In the genomic region with DNA sequence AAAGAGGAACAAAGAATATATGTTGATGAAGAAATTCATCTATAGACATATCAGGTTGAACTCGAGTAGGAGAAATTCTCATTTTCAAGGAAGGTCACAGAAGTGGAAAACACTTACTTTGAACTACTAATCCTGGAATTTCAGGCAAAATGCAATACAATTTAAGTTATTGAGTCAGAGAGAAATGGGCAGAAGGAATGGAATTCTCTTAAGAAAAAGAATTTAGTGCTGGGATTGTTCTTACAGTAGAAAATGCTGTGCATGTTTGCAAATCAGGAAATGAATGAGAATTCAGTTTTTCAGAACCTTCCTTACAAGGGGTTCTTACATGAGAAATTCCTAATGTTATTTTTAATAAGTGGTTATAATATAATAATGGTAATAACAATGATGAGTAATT, we compare ENCODE assay signal across 18 cellular contexts.
A peak's percentile ranks its signal among the peaks of the same experiment; 100 is the strongest.
DNase-seq lines count a peak whose midpoint lies in the region; ATAC-seq and TF ChIP-seq lines count a peak whose summit lies in the region.
"Had no signal": no experiment of that assay in that cellular context is flagged by ENCODE, and none has a peak within 500 bp of the region (broad histone marks: within the 10 kb centered on the region; RNA-seq: fewer than 3 reads in every experiment).

No MANE protein-coding gene starts in this region.

- H3K27me3 ChIP-seq in esophagus muscularis mucosa, result no peaks in the 10 kb centered on the region
- H3K27me3 ChIP-seq: BE2C had no signal

- no peak for TF ChIP-seq CTCF in esophagus muscularis mucosa (IDR thresholded peaks at IDR 0.05)
- no peak for TF ChIP-seq CTCF in glutamatergic neuron (IDR thresholded peaks at IDR 0.05; ENCODE audit: partially characterized antibody, unreplicated experiment)

- no peak overlapping the region for H3K4me3 ChIP-seq in esophagus muscularis mucosa

- no peak for TF ChIP-seq POLR2A in esophagus muscularis mucosa (IDR thresholded peaks at IDR 0.05; ENCODE audit: low read depth)

- no peak for TF ChIP-seq EP300 in esophagus muscularis mucosa (IDR thresholded peaks at IDR 0.05)

- no peaks in the 10 kb centered on the region for H3K4me1 Mint-ChIP-seq in glutamatergic neuron (ENCODE audit: low read depth, unreplicated experiment)
- H3K4me1 Mint-ChIP-seq in effector memory CD8-positive, alpha-beta T cell (ENCODE audit: low read depth in 2 of 2), result peaks cover 0 to 1% of the 10 kb centered on the region in 2 donors

- ATAC-seq in SK-N-SH treated with all-trans-retinoic acid at 6 μM for 48 hours, result 0 out of 3 replicates have a peak, but pooled peaks have one; percentile 14
- ATAC-seq in effector memory CD8-positive, alpha-beta T cell (replicated peaks), result no peak

- H3K27ac Mint-ChIP-seq in glutamatergic neuron (ENCODE audit: unreplicated experiment), result no peak overlapping the region
- no peak overlapping the region for H3K27ac Mint-ChIP-seq in effector memory CD8-positive, alpha-beta T cell
- H3K27ac Mint-ChIP-seq: CD4-positive, alpha-beta memory T cell; H9 had no signal

- H3K4me1 ChIP-seq in esophagus muscularis mucosa, result peaks cover 7 to 29% (median 22%) of the 10 kb centered on the region in 4 donors
- H3K4me1 ChIP-seq: BE2C had no signal

- DNase-seq in EH (ENCODE audit: low read depth), result peak; percentile 57
- DNase-seq in dedifferentiated amniotic fluid mesenchymal stem cell (ENCODE audit: extremely low spot score), result peak; percentile 54
- DNase-seq in renal cortical epithelial cell (ENCODE audit: low read depth), result peak; percentile 5
- DNase-seq in esophagus muscularis mucosa (ENCODE audit: extremely low spot score), result no peak
- no peak for DNase-seq in glutamatergic neuron
- DNase-seq in SKM-1 treated with dmso at 0.1 percent for 144 hours (lab: John Stamatoyannopoulos, UW; ENCODE audit: unreplicated experiment), result no peak
- DNase-seq in effector memory CD8-positive, alpha-beta T cell, result no peak
- DNase-seq: ACHN; BE2C; CD4-positive, alpha-beta memory T cell; H9; NCI-H1417 treated with DMSO at 0.1 percent for 48 hours; NCI-H2029; NCI-H2171; NCI-H446; NK-92 treated with Interleukin-12 subunit alpha and Interleukin-12 subunit beta, amount 100 ng/mL, for 24 hours had no signal

- H3K4me3 Mint-ChIP-seq in glutamatergic neuron (ENCODE audit: unreplicated experiment), result no peak overlapping the region
- H3K4me3 Mint-ChIP-seq in effector memory CD8-positive, alpha-beta T cell, result no peak overlapping the region
- H3K4me3 Mint-ChIP-seq: CD4-positive, alpha-beta memory T cell; H9 had no signal

- WGBS in esophagus muscularis mucosa, result 73% methylated on average over 1 of the region's 1 CpG

- H3K27me3 Mint-ChIP-seq in glutamatergic neuron (ENCODE audit: unreplicated experiment), result no peaks in the 10 kb centered on the region
- no peaks in the 10 kb centered on the region for H3K27me3 Mint-ChIP-seq in effector memory CD8-positive, alpha-beta T cell
- H3K27me3 Mint-ChIP-seq: CD4-positive, alpha-beta memory T cell had no signal

- no peak overlapping the region for H3K27ac ChIP-seq in esophagus muscularis mucosa (replicated peaks in 1 of 4)
- H3K27ac ChIP-seq: HL-60 had no signal

- intact Hi-C loops in esophagus muscularis mucosa (cut with DNase I), result no loop called here

- no peaks in the 10 kb centered on the region for H3K36me3 Mint-ChIP-seq in glutamatergic neuron (ENCODE audit: unreplicated experiment)
- H3K36me3 Mint-ChIP-seq in effector memory CD8-positive, alpha-beta T cell (ENCODE audit: insufficient read depth), result no peaks in the 10 kb centered on the region
- H3K36me3 Mint-ChIP-seq: CD4-positive, alpha-beta memory T cell had no signal

- no peaks in the 10 kb centered on the region for H3K9me3 Mint-ChIP-seq in glutamatergic neuron (ENCODE audit: unreplicated experiment)
- no peaks in the 10 kb centered on the region for H3K9me3 Mint-ChIP-seq in effector memory CD8-positive, alpha-beta T cell
- H3K9me3 Mint-ChIP-seq: CD4-positive, alpha-beta memory T cell; H9 had no signal

- no peaks in the 10 kb centered on the region for H3K36me3 ChIP-seq in esophagus muscularis mucosa
- H3K36me3 ChIP-seq: BE2C had no signal

- H3K9me3 ChIP-seq in esophagus muscularis mucosa, result no peaks in the 10 kb centered on the region
- H3K9me3 ChIP-seq: BE2C had no signal

TF ChIP-seq in SK-N-SH treated with all-trans-retinoic acid at 6 μM for 48 hours, 23 proteins besides CTCF, POLR2A, EP300 and RAD21 (continues in another document):
- TF ChIP-seq, protein P1, sequence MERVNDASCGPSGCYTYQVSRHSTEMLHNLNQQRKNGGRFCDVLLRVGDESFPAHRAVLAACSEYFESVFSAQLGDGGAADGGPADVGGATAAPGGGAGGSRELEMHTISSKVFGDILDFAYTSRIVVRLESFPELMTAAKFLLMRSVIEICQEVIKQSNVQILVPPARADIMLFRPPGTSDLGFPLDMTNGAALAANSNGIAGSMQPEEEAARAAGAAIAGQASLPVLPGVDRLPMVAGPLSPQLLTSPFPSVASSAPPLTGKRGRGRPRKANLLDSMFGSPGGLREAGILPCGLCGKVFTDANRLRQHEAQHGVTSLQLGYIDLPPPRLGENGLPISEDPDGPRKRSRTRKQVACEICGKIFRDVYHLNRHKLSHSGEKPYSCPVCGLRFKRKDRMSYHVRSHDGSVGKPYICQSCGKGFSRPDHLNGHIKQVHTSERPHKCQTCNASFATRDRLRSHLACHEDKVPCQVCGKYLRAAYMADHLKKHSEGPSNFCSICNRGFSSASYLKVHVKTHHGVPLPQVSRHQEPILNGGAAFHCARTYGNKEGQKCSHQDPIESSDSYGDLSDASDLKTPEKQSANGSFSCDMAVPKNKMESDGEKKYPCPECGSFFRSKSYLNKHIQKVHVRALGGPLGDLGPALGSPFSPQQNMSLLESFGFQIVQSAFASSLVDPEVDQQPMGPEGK (CRISPR knock-in tag; IDR thresholded peaks at IDR 0.05; ENCODE audit: borderline replicate concordance), result no peak
- TF ChIP-seq ZNF70 (CRISPR knock-in tag; IDR thresholded peaks at IDR 0.05) (no peak), TCF4 (CRISPR knock-in tag; IDR thresholded peaks at IDR 0.05; ENCODE audit: borderline replicate concordance) (no peak), ZC3H10 (CRISPR knock-in tag; IDR thresholded peaks at IDR 0.05) (no peak), RARB (CRISPR knock-in tag; IDR thresholded peaks at IDR 0.05) (no peak), BACH2 (CRISPR knock-in tag; IDR thresholded peaks at IDR 0.05; ENCODE audit: borderline replicate concordance) (no peak), ZFP3 (CRISPR knock-in tag; IDR thresholded peaks at IDR 0.05) (no peak), ESRRG (CRISPR knock-in tag; IDR thresholded peaks at IDR 0.05) (no peak), SNAI2 (CRISPR knock-in tag; IDR thresholded peaks at IDR 0.05) (no peak), PPARA (CRISPR knock-in tag; IDR thresholded peaks at IDR 0.05; ENCODE audit: borderline replicate concordance) (no peak), GLIS3 (CRISPR knock-in tag; IDR thresholded peaks at IDR 0.05) (no peak), ZNF565 (CRISPR knock-in tag; conservative IDR thresholded peaks at IDR 0.05; ENCODE audit: low read depth) (no peak), OSR1 (CRISPR knock-in tag; IDR thresholded peaks at IDR 0.05) (no peak), CSDC2 (CRISPR knock-in tag; IDR thresholded peaks at IDR 0.05) (no peak)
- TF ChIP-seq, protein P2, sequence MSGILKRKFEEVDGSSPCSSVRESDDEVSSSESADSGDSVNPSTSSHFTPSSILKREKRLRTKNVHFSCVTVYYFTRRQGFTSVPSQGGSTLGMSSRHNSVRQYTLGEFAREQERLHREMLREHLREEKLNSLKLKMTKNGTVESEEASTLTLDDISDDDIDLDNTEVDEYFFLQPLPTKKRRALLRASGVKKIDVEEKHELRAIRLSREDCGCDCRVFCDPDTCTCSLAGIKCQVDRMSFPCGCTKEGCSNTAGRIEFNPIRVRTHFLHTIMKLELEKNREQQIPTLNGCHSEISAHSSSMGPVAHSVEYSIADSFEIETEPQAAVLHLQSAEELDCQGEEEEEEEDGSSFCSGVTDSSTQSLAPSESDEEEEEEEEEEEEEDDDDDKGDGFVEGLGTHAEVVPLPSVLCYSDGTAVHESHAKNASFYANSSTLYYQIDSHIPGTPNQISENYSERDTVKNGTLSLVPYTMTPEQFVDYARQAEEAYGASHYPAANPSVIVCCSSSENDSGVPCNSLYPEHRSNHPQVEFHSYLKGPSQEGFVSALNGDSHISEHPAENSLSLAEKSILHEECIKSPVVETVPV (CRISPR knock-in tag; IDR thresholded peaks at IDR 0.05), result no peak
- TF ChIP-seq, protein P3, sequence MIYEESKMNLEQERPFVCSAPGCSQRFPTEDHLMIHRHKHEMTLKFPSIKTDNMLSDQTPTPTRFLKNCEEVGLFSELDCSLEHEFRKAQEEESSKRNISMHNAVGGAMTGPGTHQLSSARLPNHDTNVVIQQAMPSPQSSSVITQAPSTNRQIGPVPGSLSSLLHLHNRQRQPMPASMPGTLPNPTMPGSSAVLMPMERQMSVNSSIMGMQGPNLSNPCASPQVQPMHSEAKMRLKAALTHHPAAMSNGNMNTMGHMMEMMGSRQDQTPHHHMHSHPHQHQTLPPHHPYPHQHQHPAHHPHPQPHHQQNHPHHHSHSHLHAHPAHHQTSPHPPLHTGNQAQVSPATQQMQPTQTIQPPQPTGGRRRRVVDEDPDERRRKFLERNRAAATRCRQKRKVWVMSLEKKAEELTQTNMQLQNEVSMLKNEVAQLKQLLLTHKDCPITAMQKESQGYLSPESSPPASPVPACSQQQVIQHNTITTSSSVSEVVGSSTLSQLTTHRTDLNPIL (CRISPR knock-in tag; IDR thresholded peaks at IDR 0.05; ENCODE audit: low read depth), result no peak

Comparison
In these comparisons a context has a peak if more than half of its experiments do, and no peak if none do; other contexts are left out.
1. DNase-seq: peak in EH (single experiment), dedifferentiated amniotic fluid mesenchymal stem cell (single experiment) and renal cortical epithelial cell (single experiment); none in esophagus muscularis mucosa (single experiment), glutamatergic neuron (single experiment), SKM-1 treated with dmso at 0.1 percent for 144 hours (single experiment) and effector memory CD8-positive, alpha-beta T cell (0 of 3).